Comparison of ENCODE assay signal across 1 cellular context in genomic region chr14:34875031-34875922, GRCh38.
TF ChIP-seq lines count a peak whose summit lies in the region.

BAZ1A (minus strand) TSS chr14:34875360; CDS start chr14:34874604, 756 bp downstream.

TF ChIP-seq in HepG2, 621 proteins besides CTCF, POLR2A, EP300 and RAD21 (continued from another document and continues in another):
- no peak; the same call in 1 of the 2 replicates for TF ChIP-seq PAXIP1 (CRISPR knock-in tag; conservative IDR thresholded peaks at IDR 0.05)
- TF ChIP-seq GLI4 (CRISPR knock-in tag; IDR thresholded peaks at IDR 0.05; ENCODE audit: borderline replicate concordance): peak; percentile 74; the same call in 1 of the 2 replicates
- TF ChIP-seq JUND (CRISPR knock-in tag; IDR thresholded peaks at IDR 0.05): no peak
- TF ChIP-seq ZNF788 (CRISPR knock-in tag; IDR thresholded peaks at IDR 0.05; ENCODE audit: borderline replicate concordance): peak; percentile 89; the same call in 1 of the 2 replicates
- 0 out of 2 replicates have a peak, but pooled peaks have one; percentile 70 for TF ChIP-seq ZNF772 (CRISPR knock-in tag; IDR thresholded peaks at IDR 0.05)
- TF ChIP-seq ZNF570 (CRISPR knock-in tag; IDR thresholded peaks at IDR 0.05; ENCODE audit: borderline replicate concordance): no peak
- peak; percentile 37; the same call in 1 of the 2 replicates for TF ChIP-seq MYC (CRISPR knock-in tag; IDR thresholded peaks at IDR 0.05; ENCODE audit: borderline replicate concordance)
- TF ChIP-seq ZNF776 (CRISPR knock-in tag; IDR thresholded peaks at IDR 0.05): peak; percentile 98
- peak; percentile 14; the same call in 1 of the 2 replicates for TF ChIP-seq NCOR1 (IDR thresholded peaks at IDR 0.05; ENCODE audit: borderline replicate concordance, low read length)
- no peak for TF ChIP-seq MZF1 (CRISPR knock-in tag; IDR thresholded peaks at IDR 0.05; ENCODE audit: borderline replicate concordance)
- no peak for TF ChIP-seq ZBTB43 (CRISPR knock-in tag; conservative IDR thresholded peaks at IDR 0.05)
- peak; percentile 95; the same call in 1 of the 2 replicates for TF ChIP-seq CBX5 (CRISPR knock-in tag; IDR thresholded peaks at IDR 0.05; ENCODE audit: borderline replicate concordance)
- TF ChIP-seq CC2D1A (CRISPR knock-in tag; IDR thresholded peaks at IDR 0.05): 0 out of 2 replicates have a peak, but pooled peaks have one; percentile 89
- TF ChIP-seq ATF4 (CRISPR knock-in tag; IDR thresholded peaks at IDR 0.05): peak in 1 of 2 experiments; percentile 57; a peak in 1 of 4 replicates
- no peak for TF ChIP-seq JDP2 (CRISPR knock-in tag; IDR thresholded peaks at IDR 0.05; ENCODE audit: borderline replicate concordance)
- peak; percentile 88 for TF ChIP-seq ATF2 (CRISPR knock-in tag; IDR thresholded peaks at IDR 0.05)
- TF ChIP-seq CSRNP1 (CRISPR knock-in tag; IDR thresholded peaks at IDR 0.05): 0 out of 2 replicates have a peak, but pooled peaks have one; percentile 17
- TF ChIP-seq ZNF639 (CRISPR knock-in tag; conservative IDR thresholded peaks at IDR 0.05): peak; percentile 28; the same call in 1 of the 2 replicates
- TF ChIP-seq CEBPG (CRISPR knock-in tag; IDR thresholded peaks at IDR 0.05): peak; percentile 52; the same call in 1 of the 2 replicates
- no peak; the same call in 1 of the 2 replicates for TF ChIP-seq ATF7-NPFF (CRISPR knock-in tag; IDR thresholded peaks at IDR 0.05; ENCODE audit: low read depth)
- peak; percentile 71 for TF ChIP-seq ZBTB21 (CRISPR knock-in tag; IDR thresholded peaks at IDR 0.05)
- TF ChIP-seq PHB2 (IDR thresholded peaks at IDR 0.05; ENCODE audit: partially characterized antibody): no peak
- no peak for TF ChIP-seq CREBL2 (CRISPR knock-in tag; IDR thresholded peaks at IDR 0.05; ENCODE audit: borderline replicate concordance)
- peak; percentile 89; the same call in 1 of the 2 replicates for TF ChIP-seq ZNF431 (CRISPR knock-in tag; IDR thresholded peaks at IDR 0.05; ENCODE audit: borderline replicate concordance, low read depth)
- TF ChIP-seq ATAD3A (CRISPR knock-in tag; IDR thresholded peaks at IDR 0.05): 0 out of 2 replicates have a peak, but pooled peaks have one; percentile 62
- TF ChIP-seq ZSCAN22 (CRISPR knock-in tag; IDR thresholded peaks at IDR 0.05): 0 out of 2 replicates have a peak, but pooled peaks have one; percentile 38
- peak; percentile 65; the same call in 1 of the 2 replicates for TF ChIP-seq ISL2 (CRISPR knock-in tag; IDR thresholded peaks at IDR 0.05)
- TF ChIP-seq ZNF704 (CRISPR knock-in tag; IDR thresholded peaks at IDR 0.05; ENCODE audit: borderline replicate concordance): no peak
- no peak for TF ChIP-seq ZNF274 (CRISPR knock-in tag; IDR thresholded peaks at IDR 0.05)
- no peak for TF ChIP-seq HHEX (CRISPR knock-in tag; IDR thresholded peaks at IDR 0.05)
- TF ChIP-seq MXD1 (CRISPR knock-in tag; IDR thresholded peaks at IDR 0.05): peak; percentile 90
- TF ChIP-seq MIER3 (CRISPR knock-in tag; IDR thresholded peaks at IDR 0.05; ENCODE audit: borderline replicate concordance): peak; percentile 29
- TF ChIP-seq ZMYM3 (CRISPR knock-in tag; IDR thresholded peaks at IDR 0.05): no peak
- TF ChIP-seq ZNF556 (CRISPR knock-in tag; IDR thresholded peaks at IDR 0.05; ENCODE audit: borderline replicate concordance): 0 out of 2 replicates have a peak, but pooled peaks have one; percentile 47
- peak; percentile 83 for TF ChIP-seq PRDM10 (CRISPR knock-in tag; IDR thresholded peaks at IDR 0.05; ENCODE audit: low read depth)
- TF ChIP-seq SALL2 (CRISPR knock-in tag; IDR thresholded peaks at IDR 0.05): peak; percentile 56; the same call in 1 of the 2 replicates
- TF ChIP-seq HIVEP1 (CRISPR knock-in tag; IDR thresholded peaks at IDR 0.05): peak; percentile 87
- peak; percentile 95 for TF ChIP-seq ZNF605 (CRISPR knock-in tag; IDR thresholded peaks at IDR 0.05)
- no peak for TF ChIP-seq PREB (CRISPR knock-in tag; IDR thresholded peaks at IDR 0.05)
- peak; percentile 98 for TF ChIP-seq ZSCAN9 (CRISPR knock-in tag; IDR thresholded peaks at IDR 0.05; ENCODE audit: borderline replicate concordance)
- peak; percentile 43; the same call in 1 of the 2 replicates for TF ChIP-seq MIER2 (CRISPR knock-in tag; IDR thresholded peaks at IDR 0.05)
- TF ChIP-seq GMEB2 (CRISPR knock-in tag; IDR thresholded peaks at IDR 0.05; ENCODE audit: low read depth): no peak; the same call in 1 of the 2 replicates
